Comparison of ENCODE assay signal across 13 cellular contexts in genomic region chr10:86654411-86655172, GRCh38. TPM values are rescaled to one million over a fixed set of nuclear protein-coding genes. Genes with fewer than 3 reads are reported as not detected.
DNase-seq lines count a peak whose midpoint lies in the region; ATAC-seq and TF ChIP-seq lines count a peak whose summit lies in the region.
"Had no signal": no experiment of that assay in that cellular context is flagged by ENCODE, and none has a peak within 500 bp of the region (broad histone marks: within the 10 kb centered on the region; RNA-seq: fewer than 3 reads in every experiment).

A gene with protein sequence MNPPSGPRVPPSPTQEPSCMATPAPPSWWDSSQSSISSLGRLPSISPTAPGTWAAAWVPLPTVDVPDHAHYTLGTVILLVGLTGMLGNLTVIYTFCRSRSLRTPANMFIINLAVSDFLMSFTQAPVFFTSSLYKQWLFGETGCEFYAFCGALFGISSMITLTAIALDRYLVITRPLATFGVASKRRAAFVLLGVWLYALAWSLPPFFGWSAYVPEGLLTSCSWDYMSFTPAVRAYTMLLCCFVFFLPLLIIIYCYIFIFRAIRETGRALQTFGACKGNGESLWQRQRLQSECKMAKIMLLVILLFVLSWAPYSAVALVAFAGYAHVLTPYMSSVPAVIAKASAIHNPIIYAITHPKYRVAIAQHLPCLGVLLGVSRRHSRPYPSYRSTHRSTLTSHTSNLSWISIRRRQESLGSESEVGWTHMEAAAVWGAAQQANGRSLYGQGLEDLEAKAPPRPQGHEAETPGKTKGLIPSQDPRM (plus strand): TSS chr10:86654547. CDS start chr10:86654784, 237 bp downstream.

- no peak within 1 kb of the TSS for H3K4ac ChIP-seq in mesenchymal stem cell (ENCODE audit: low read depth in 1 of 2, low read length in 2 of 2)

- CTCF ChIA-PET in HEK293 (lab: Yijun Ruan, JAX), result interaction anchor here (0.9 kb wide), 1 partner anchor 13 kb away, joined by 3 read pairs; no protein-coding TSS in a partner anchor

- no peak within 1 kb of the TSS for H2BK120ac ChIP-seq in mesenchymal stem cell (ENCODE audit: low read depth, low read length)

- no peak within 1 kb of the TSS for H2AFZ ChIP-seq in mesenchymal stem cell (ENCODE audit: low read depth, low read length)

- WGBS in mesenchymal stem cell, result 90% methylated on average over 17 of the region's 17 CpGs

- no peak within 1 kb of the TSS for H4K8ac ChIP-seq in mesenchymal stem cell (ENCODE audit: low read length)

- H3K4me3 ChIP-seq in HEK293 (ENCODE audit: low read depth, low read length) (no peak within 1 kb of the TSS), mesenchymal stem cell (ENCODE audit: insufficient read depth in 1 of 2, low read depth in 1 of 2, low read length in 2 of 2) (no peak within 1 kb of the TSS)

- no peak within 1 kb of the TSS for H3K23ac ChIP-seq in mesenchymal stem cell (ENCODE audit: low read length in 2 of 2)

- H2BK12ac ChIP-seq in mesenchymal stem cell (ENCODE audit: low read length in 2 of 2), result peak within 1 kb of the TSS in 1 of 2 experiments; percentile 37

- H2AK5ac ChIP-seq in mesenchymal stem cell (ENCODE audit: low read length, severe bottlenecking), result no peak within 1 kb of the TSS

- POLR2A ChIA-PET in HEK293 (lab: Yijun Ruan, JAX), result no interaction called here

- DNase-seq in Caki2 (ENCODE audit: low read depth) (peak; percentile 82), amniotic epithelial cell (ENCODE audit: low read depth) (peak; percentile 53), mesenchymal stem cell (peak; percentile 37), NCI-H2196 treated with DMSO at 0.1 percent for 48 hours (lab: John Stamatoyannopoulos, UW; ENCODE audit: unreplicated experiment) (no peak), NCI-H2196 (lab: John Stamatoyannopoulos, UW; ENCODE audit: unreplicated experiment) (no peak), COLO668 (lab: John Stamatoyannopoulos, UW; ENCODE audit: unreplicated experiment) (no peak)
- DNase-seq: foreskin keratinocyte, GF-D8, naive B cell had no signal

- no peaks in the 10 kb centered on the region for H3K9me3 ChIP-seq in HEK293 (ENCODE audit: control insufficient read depth, insufficient read depth, low read depth, low read length)
- H3K9me3 ChIP-seq in mesenchymal stem cell (ENCODE audit: control insufficient read depth, low read length), result no peaks in the 10 kb centered on the region

- no peak within 1 kb of the TSS for H3K9ac ChIP-seq in mesenchymal stem cell (ENCODE audit: low read length)
- H3K9ac ChIP-seq: KMS-11 had no signal

- peaks cover 14 to 22% of the 10 kb centered on the region in 2 experiments for H3K27me3 ChIP-seq in mesenchymal stem cell (ENCODE audit: control insufficient read depth in 1 of 2, insufficient read depth in 1 of 2, low read length in 2 of 2)

- H2BK5ac ChIP-seq in mesenchymal stem cell (ENCODE audit: low read depth, low read length, poor library complexity, severe bottlenecking), result no peak within 1 kb of the TSS

- H3K27ac ChIP-seq in HEK293 (ENCODE audit: extremely low read depth, low read depth, low read length), result no peak within 1 kb of the TSS
- no peak within 1 kb of the TSS for H3K27ac ChIP-seq in mesenchymal stem cell (ENCODE audit: low read length, poor library complexity, severe bottlenecking)
- H3K27ac ChIP-seq: C4-2B, foreskin keratinocyte, KMS-11 had no signal

- H3K4me1 ChIP-seq in HEK293 (ENCODE audit: control insufficient read depth, insufficient read depth, low read length), result 0 out of 2 replicates have a peak, but pooled peaks cover 4% of the 10 kb centered on the region
- peaks cover 13% of the 10 kb centered on the region for H3K4me1 ChIP-seq in mesenchymal stem cell (ENCODE audit: control insufficient read depth, insufficient read depth, low read depth, low read length)
- H3K4me1 ChIP-seq: foreskin keratinocyte had no signal

- no peak within 1 kb of the TSS for H4K91ac ChIP-seq in mesenchymal stem cell (ENCODE audit: low read length)

- in situ Hi-C loops in Caki2 (cut with HindIII; ENCODE audit: low pct_unique_long_range_greater_than_20kb, low sequenced_read_pairs), result no loop called here

- no peak within 1 kb of the TSS for H2BK15ac ChIP-seq in mesenchymal stem cell (ENCODE audit: low read depth, poor library complexity, severe bottlenecking)

- peak within 1 kb of the TSS in 1 of 2 experiments; percentile 29 for H3K14ac ChIP-seq in mesenchymal stem cell (ENCODE audit: low read length in 2 of 2)

- no peak within 1 kb of the TSS for H3K18ac ChIP-seq in mesenchymal stem cell (ENCODE audit: low read depth in 1 of 2, low read length in 2 of 2)

- TF ChIP-seq CTCF in HEK293 (tag by site-specific recombination; IDR thresholded peaks at IDR 0.05), result no peak

- no peak within 1 kb of the TSS for H3K4me2 ChIP-seq in mesenchymal stem cell (ENCODE audit: low read length, poor library complexity, severe bottlenecking)
- H3K4me2 ChIP-seq: KMS-11 had no signal

- no peaks in the 10 kb centered on the region for H3K79me1 ChIP-seq in mesenchymal stem cell (replicated peaks; ENCODE audit: low read length, poor library complexity, severe bottlenecking)

- H3K36me3 ChIP-seq in HEK293 (ENCODE audit: control insufficient read depth in 2 of 2, insufficient read depth in 1 of 2, low read length in 2 of 2), result no peaks in the 10 kb centered on the region
- no peaks in the 10 kb centered on the region for H3K36me3 ChIP-seq in mesenchymal stem cell (ENCODE audit: control insufficient read depth in 1 of 2, insufficient read depth in 2 of 2, low read depth in 1 of 2, low read length in 2 of 2)

- ATAC-seq in GM21619 (IDR thresholded peaks at IDR 0.05; ENCODE audit: unreplicated experiment), result no peak
- ATAC-seq: foreskin keratinocyte had no signal

TF ChIP-seq in HEK293, 187 proteins besides CTCF, POLR2A, EP300 and RAD21:
- TF ChIP-seq ZNF701 (tag by site-specific recombination; IDR thresholded peaks at IDR 0.05) (no peak), ZNF600 (tag by site-specific recombination; IDR thresholded peaks at IDR 0.05) (0 out of 2 replicates have a peak, but pooled peaks have one; percentile 62), ZNF311 (tag by site-specific recombination; IDR thresholded peaks at IDR 0.05; ENCODE audit: borderline replicate concordance) (no peak)
- TF ChIP-seq, protein P1, sequence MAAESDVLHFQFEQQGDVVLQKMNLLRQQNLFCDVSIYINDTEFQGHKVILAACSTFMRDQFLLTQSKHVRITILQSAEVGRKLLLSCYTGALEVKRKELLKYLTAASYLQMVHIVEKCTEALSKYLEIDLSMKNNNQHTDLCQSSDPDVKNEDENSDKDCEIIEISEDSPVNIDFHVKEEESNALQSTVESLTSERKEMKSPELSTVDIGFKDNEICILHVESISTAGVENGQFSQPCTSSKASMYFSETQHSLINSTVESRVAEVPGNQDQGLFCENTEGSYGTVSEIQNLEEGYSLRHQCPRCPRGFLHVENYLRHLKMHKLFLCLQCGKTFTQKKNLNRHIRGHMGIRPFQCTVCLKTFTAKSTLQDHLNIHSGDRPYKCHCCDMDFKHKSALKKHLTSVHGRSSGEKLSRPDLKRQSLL (tag by site-specific recombination; IDR thresholded peaks at IDR 0.05), result 0 out of 2 replicates have a peak, but pooled peaks have one; percentile 36

RNA-seq across cellular contexts. Expression of the gene that starts here (rescaled TPM):
- total RNA-seq in Caki2 (2014; rRNA removed; shearing (Covaris generic); ENCODE audit: low replicate concordance), result 0.17 TPM in 1 of 2 replicates, not detected in the other
- polyA plus RNA-seq in mesenchymal stem cell (2013, experiment 1 of 2), result not detected
- not detected for polyA plus RNA-seq in mesenchymal stem cell (2013, experiment 2 of 2)
- total RNA-seq: foreskin keratinocyte had no signal
- polyA plus RNA-seq: foreskin keratinocyte had no signal

Comparison
In these comparisons a context has a peak if more than half of its experiments do, and no peak if none do; other contexts are left out.
1. Peak in DNase-seq in Caki2; RNA of the gene not detected or under 1 TPM.
2. DNase-seq: peak in amniotic epithelial cell (single experiment) and mesenchymal stem cell (single experiment); none in NCI-H2196 treated with DMSO at 0.1 percent for 48 hours (single experiment), NCI-H2196 (single experiment) and COLO668 (single experiment).